13 cellular contexts compared by ENCODE assay signal in genomic region chr15:63332367-63333078, GRCh38. TPM values are rescaled to one million over a fixed set of nuclear protein-coding genes. Genes with fewer than 3 reads are reported as not detected.
DNase-seq lines count a peak whose midpoint lies in the region; FAIRE-seq and TF ChIP-seq lines count a peak whose summit lies in the region.
"Had no signal": no experiment of that assay in that cellular context is flagged by ENCODE, and none has a peak within 500 bp of the region (broad histone marks: within the 10 kb centered on the region; RNA-seq: fewer than 3 reads in every experiment).

No MANE protein-coding gene starts in this region.

- H3K27ac ChIP-seq in astrocyte (ENCODE audit: low read depth, low read length): peak overlapping the region; percentile 11

- H3K4me3 Mint-ChIP-seq in astrocyte (ENCODE audit: unreplicated experiment): no peak overlapping the region
- no peak overlapping the region for H3K4me3 Mint-ChIP-seq in endothelial cell (ENCODE audit: unreplicated experiment)
- H3K4me3 Mint-ChIP-seq: activated naive CD4-positive, alpha-beta T cell treated with anti-CD3 and anti-CD28 coated beads for 36 hours had no signal

- H3K27me3 ChIP-seq in astrocyte (ENCODE audit: insufficient read depth, low read length): no peaks in the 10 kb centered on the region
- no peaks in the 10 kb centered on the region for H3K27me3 ChIP-seq in kidney epithelial cell (ENCODE audit: control insufficient read depth, insufficient read depth, low read length)
- H3K27me3 ChIP-seq: esophagus squamous epithelium had no signal

- H4K20me1 ChIP-seq in astrocyte (ENCODE audit: insufficient read depth, low read length): no peaks in the 10 kb centered on the region

- H3K4me1 ChIP-seq in astrocyte (ENCODE audit: insufficient read depth, low read length): peaks cover 21% of the 10 kb centered on the region

- H3K9me3 Mint-ChIP-seq in astrocyte (ENCODE audit: unreplicated experiment) (no peaks in the 10 kb centered on the region), endothelial cell (ENCODE audit: unreplicated experiment) (no peaks in the 10 kb centered on the region)
- H3K9me3 Mint-ChIP-seq: activated naive CD4-positive, alpha-beta T cell treated with anti-CD3 and anti-CD28 coated beads for 36 hours had no signal

- H3K4me2 ChIP-seq in astrocyte (ENCODE audit: low read length): peak overlapping the region; percentile 45

- DNase-seq in AG10803 (ENCODE audit: low read depth) (peak; percentile 85), HT1080 (ENCODE audit: low read depth) (peak; percentile 94), astrocyte (ENCODE audit: low read depth) (peak; percentile 82), kidney epithelial cell (ENCODE audit: low read depth) (peak; percentile 66), endothelial cell (ENCODE audit: low spot score) (no peak), GM19238 (ENCODE audit: insufficient read length, low spot score) (no peak), NCI-H146 (lab: John Stamatoyannopoulos, UW) (no peak)
- DNase-seq in activated CD8-positive, alpha-beta memory T cell treated with anti-CD3 and anti-CD28 coated beads for 24 hours: no peak
- DNase-seq: activated naive CD4-positive, alpha-beta T cell treated with anti-CD3 and anti-CD28 coated beads for 36 hours; esophagus squamous epithelium; NCI-H524 treated with DMSO at 0.1 percent for 48 hours; retina had no signal

- TF ChIP-seq CTCF in AG10803 (conservative IDR thresholded peaks at IDR 0.05; ENCODE audit: low read length) (no peak), astrocyte (IDR thresholded peaks at IDR 0.05; ENCODE audit: insufficient read depth, low read depth, low read length) (no peak), kidney epithelial cell (IDR thresholded peaks at IDR 0.05; ENCODE audit: insufficient read depth, low read length, poor library complexity, severe bottlenecking) (no peak), endothelial cell (IDR thresholded peaks at IDR 0.05; ENCODE audit: unreplicated experiment) (no peak)

- no peak overlapping the region for H2AFZ ChIP-seq in astrocyte (ENCODE audit: low read depth, low read length)

- FAIRE-seq in astrocyte (lab: Jason Lieb, UNC): no peak
- FAIRE-seq: TTC549 had no signal

- H3K9ac ChIP-seq in astrocyte (ENCODE audit: low read length): no peak overlapping the region

- H3K36me3 Mint-ChIP-seq in astrocyte (ENCODE audit: low read depth, unreplicated experiment) (no peaks in the 10 kb centered on the region), endothelial cell (ENCODE audit: low read depth, unreplicated experiment) (no peaks in the 10 kb centered on the region)

- no peaks in the 10 kb centered on the region for H3K36me3 ChIP-seq in astrocyte (ENCODE audit: insufficient read depth, low read length)
- H3K36me3 ChIP-seq in kidney epithelial cell (ENCODE audit: control insufficient read depth, insufficient read depth, low read length): no peaks in the 10 kb centered on the region

- H3K9me3 ChIP-seq in astrocyte (ENCODE audit: insufficient read depth, low read depth, low read length): no peaks in the 10 kb centered on the region
- H3K9me3 ChIP-seq: esophagus squamous epithelium had no signal

- H3K27ac Mint-ChIP-seq in astrocyte (ENCODE audit: unreplicated experiment): no peak overlapping the region
- no peak overlapping the region for H3K27ac Mint-ChIP-seq in endothelial cell (ENCODE audit: unreplicated experiment)
- H3K27ac Mint-ChIP-seq: activated naive CD4-positive, alpha-beta T cell treated with anti-CD3 and anti-CD28 coated beads for 36 hours had no signal

- no peaks in the 10 kb centered on the region for H3K79me2 ChIP-seq in astrocyte (ENCODE audit: insufficient read depth, low read length)

- H3K27me3 Mint-ChIP-seq in astrocyte (ENCODE audit: low read depth, unreplicated experiment) (peaks cover 33% of the 10 kb centered on the region), endothelial cell (ENCODE audit: unreplicated experiment) (peaks cover 7% of the 10 kb centered on the region)

- H3K4me3 ChIP-seq in AG10803 (ENCODE audit: low read length): no peak overlapping the region
- no peak overlapping the region for H3K4me3 ChIP-seq in astrocyte (ENCODE audit: insufficient read depth, low read depth, low read length)
- no peak overlapping the region for H3K4me3 ChIP-seq in kidney epithelial cell (ENCODE audit: low read depth, low read length)
- H3K4me3 ChIP-seq: esophagus squamous epithelium had no signal

- H3K4me1 Mint-ChIP-seq in astrocyte (ENCODE audit: low read depth, unreplicated experiment) (peaks cover 9% of the 10 kb centered on the region), endothelial cell (ENCODE audit: unreplicated experiment) (no peaks in the 10 kb centered on the region)

RNA-seq across cellular contexts. Expression of gene CA12, which starts 49.1 kb away (rescaled TPM):
- 13.9 and 15.0 TPM in 2 replicates for total RNA-seq in HT1080 (2014; rRNA removed; shearing (Covaris generic))
- polyA plus RNA-seq in HT1080 (2015; cell fraction: cytosol; rRNA removed): 12.3 and 13.9 TPM in 2 replicates
- 16.2 and 16.8 TPM in 2 replicates for polyA plus RNA-seq in HT1080 (2015; cell fraction: nucleus; rRNA removed)
- total RNA-seq in astrocyte (0.54 and 0.70 TPM in 2 replicates), kidney epithelial cell (2.9 and 4.3 TPM in 2 replicates), endothelial cell (ENCODE audit: unreplicated experiment) (0.44 TPM)

RNA-seq across cellular contexts. Expression of gene APH1B, which starts 55.1 kb away (rescaled TPM):
- total RNA-seq in HT1080 (2014; rRNA removed; shearing (Covaris generic)): 3.2 and 4.9 TPM in 2 replicates
- polyA plus RNA-seq in HT1080 (2015; cell fraction: cytosol; rRNA removed): 8.0 and 9.0 TPM in 2 replicates
- polyA plus RNA-seq in HT1080 (2015; cell fraction: nucleus; rRNA removed): 13.8 and 14.4 TPM in 2 replicates
- total RNA-seq in astrocyte: 14.7 and 18.2 TPM in 2 replicates
- total RNA-seq in kidney epithelial cell: 10.2 and 12.1 TPM in 2 replicates
- total RNA-seq in endothelial cell (ENCODE audit: unreplicated experiment): 26.3 TPM

Comparison
In these comparisons a context has a peak if more than half of its experiments do, and no peak if none do; other contexts are left out.
1. DNase-seq: peak in AG10803 (single experiment), HT1080 (single experiment), astrocyte (single experiment) and kidney epithelial cell (single experiment); none in endothelial cell (single experiment), activated CD8-positive, alpha-beta memory T cell treated with anti-CD3 and anti-CD28 coated beads for 24 hours (single experiment), GM19238 (single experiment) and NCI-H146 (single experiment).